ENCODE assay signal across 8 cellular contexts in genomic region chr9:76687861-76688374, GRCh38.
DNase-seq lines count a peak whose midpoint lies in the region; ATAC-seq and TF ChIP-seq lines count a peak whose summit lies in the region.

No MANE protein-coding gene starts in this region.

- DNase-seq in NCI-H2029 (lab: John Stamatoyannopoulos, UW) = peak; percentile 53
- no peak for DNase-seq in NCI-H2029 treated with DMSO at 0.1 percent for 48 hours (lab: John Stamatoyannopoulos, UW)
- peak; percentile 47 for DNase-seq in NB4 (ENCODE audit: low read depth)
- DNase-seq in retinal pigment epithelial cell (ENCODE audit: low read depth) = peak; percentile 68
- DNase-seq in ovary = no peak
- DNase-seq in NCI-H2081 treated with DMSO at 0.1 percent for 48 hours (lab: John Stamatoyannopoulos, UW) = no peak

- no peaks in the 10 kb centered on the region for H3K9me3 ChIP-seq in ovary

- no peaks in the 10 kb centered on the region for H3K27me3 ChIP-seq in ovary

- no peak for TF ChIP-seq EP300 in ovary (IDR thresholded peaks at IDR 0.05)

- intact Hi-C loops in ovary (cut with DNase I) = no loop called here

- H3K4me1 ChIP-seq in ovary (ENCODE audit: insufficient read depth) = no peaks in the 10 kb centered on the region

- no peak overlapping the region for H3K27ac ChIP-seq in ovary

- H3K4me3 ChIP-seq in NB4 (ENCODE audit: low read depth, low read length) (no peak overlapping the region), retinal pigment epithelial cell (ENCODE audit: low read length) (no peak overlapping the region), ovary (no peak overlapping the region)

- no peak for TF ChIP-seq CTCF in NB4 (IDR thresholded peaks at IDR 0.05; ENCODE audit: low read depth, low read length)
- no peak for TF ChIP-seq CTCF in retinal pigment epithelial cell (conservative IDR thresholded peaks at IDR 0.05; ENCODE audit: low read depth, low read length)
- no peak for TF ChIP-seq CTCF in ovary (IDR thresholded peaks at IDR 0.05)

- TF ChIP-seq POLR2A in NB4 (IDR thresholded peaks at IDR 0.05; ENCODE audit: extremely low read depth, insufficient read length) = no peak
- TF ChIP-seq POLR2A in ovary (IDR thresholded peaks at IDR 0.05) = no peak

- ATAC-seq in esophagus mucosa = peak; percentile 96
- ATAC-seq in GM19452 (IDR thresholded peaks at IDR 0.05; ENCODE audit: unreplicated experiment) = no peak

- H3K36me3 ChIP-seq in ovary = no peaks in the 10 kb centered on the region

- 50 to 57% (median 55%) methylated on average over 4 of the region's 4 CpGs for WGBS in ovary, 3 donors

Comparison
In these comparisons a context has a peak if more than half of its experiments do, and no peak if none do; other contexts are left out.
1. DNase-seq: peak in NCI-H2029 (single experiment), NB4 (single experiment) and retinal pigment epithelial cell (single experiment); none in NCI-H2029 treated with DMSO at 0.1 percent for 48 hours (single experiment), ovary (0 of 5) and NCI-H2081 treated with DMSO at 0.1 percent for 48 hours (single experiment).